Comparison of ENCODE assay signal across 23 cellular contexts in genomic region chr15:71301958-71302621, GRCh38.
DNase-seq lines count a peak whose midpoint lies in the region; ATAC-seq, FAIRE-seq and TF ChIP-seq lines count a peak whose summit lies in the region.
"Had no signal": no experiment of that assay in that cellular context is flagged by ENCODE, and none has a peak within 500 bp of the region (broad histone marks: within the 10 kb centered on the region; RNA-seq: fewer than 3 reads in every experiment).

No MANE protein-coding gene starts in this region.

- ATAC-seq in Right ventricle myocardium inferior = peak; percentile 42
- ATAC-seq in right cardiac atrium = peak; percentile 16 to 29

- H2AFZ ChIP-seq in astrocyte (ENCODE audit: low read depth, low read length) = no peak overlapping the region

- H3K4me1 ChIP-seq in right atrium auricular region (peaks cover 0 to 22% of the 10 kb centered on the region in 2 donors), astrocyte (ENCODE audit: insufficient read depth, low read length) (peaks cover 23% of the 10 kb centered on the region), right cardiac atrium (ENCODE audit: control insufficient read depth, insufficient read depth, low read length) (peaks cover 6% of the 10 kb centered on the region), thyroid gland (peaks cover 21 to 23% of the 10 kb centered on the region in 2 donors)

- H3K4me2 ChIP-seq in astrocyte (ENCODE audit: low read length) = no peak overlapping the region

- no peaks in the 10 kb centered on the region for H3K36me3 Mint-ChIP-seq in astrocyte (ENCODE audit: low read depth, unreplicated experiment)
- H3K36me3 Mint-ChIP-seq: activated CD4-positive, alpha-beta memory T cell treated with anti-CD3 and anti-CD28 coated beads for 36 hours; CD14-positive monocyte had no signal

- no peak overlapping the region for H3K4me3 Mint-ChIP-seq in astrocyte (ENCODE audit: unreplicated experiment)
- H3K4me3 Mint-ChIP-seq: activated B cell treated with CpG ODN at 0.5 μM for 24 hours; activated CD4-positive, alpha-beta memory T cell treated with anti-CD3 and anti-CD28 coated beads for 36 hours; CD14-positive monocyte; T-helper 2 cell treated with Interferon-gamma antibody and Interleukin-4, amounts not matched to agents 5 μg/mL and 100 μg/mL, for 36 hours had no signal

- no peaks in the 10 kb centered on the region for H3K36me3 ChIP-seq in right atrium auricular region
- no peaks in the 10 kb centered on the region for H3K36me3 ChIP-seq in astrocyte (ENCODE audit: insufficient read depth, low read length)
- no peaks in the 10 kb centered on the region for H3K36me3 ChIP-seq in thyroid gland

- peaks cover 3% of the 10 kb centered on the region for H3K27me3 Mint-ChIP-seq in astrocyte (ENCODE audit: low read depth, unreplicated experiment)

- H4K20me1 ChIP-seq in astrocyte (ENCODE audit: insufficient read depth, low read length) = no peaks in the 10 kb centered on the region

- TF ChIP-seq CTCF in right atrium auricular region (IDR thresholded peaks at IDR 0.05) (no peak), astrocyte (IDR thresholded peaks at IDR 0.05; ENCODE audit: insufficient read depth, low read depth, low read length) (no peak), thyroid gland (IDR thresholded peaks at IDR 0.05) (no peak)

- TF ChIP-seq POLR2A in thyroid gland (IDR thresholded peaks at IDR 0.05) = no peak

- DNase-seq in Right ventricle myocardium inferior (ENCODE audit: missing footprints) (no peak), right atrium auricular region (ENCODE audit: low spot score) (no peak), astrocyte (ENCODE audit: low read depth) (peak; percentile 51), right cardiac atrium (no peak), thyroid gland (peak; percentile 54 to 62), NAMALWA (ENCODE audit: low spot score) (no peak), NCI-H2227 treated with DMSO at 0.1 percent for 48 hours (lab: John Stamatoyannopoulos, UW) (no peak)
- no peak for DNase-seq in activated CD8-positive, alpha-beta memory T cell treated with anti-CD3 and anti-CD28 coated beads, Interleukin-2, amount 50 U/mL, for 4 hours
- DNase-seq: activated B cell treated with CpG ODN at 0.5 μM for 24 hours; activated CD4-positive, alpha-beta memory T cell treated with anti-CD3 and anti-CD28 coated beads for 36 hours; activated gamma-delta T cell; activated T-cell treated with anti-CD3 and anti-CD28 coated beads for 4 hours; dermis blood vessel endothelial cell; foreskin melanocyte; HCEC 1CT; MM.1S; NCI-H1436 treated with DMSO at 0.1 percent for 48 hours; NCI-H510A treated with DMSO at 0.1 percent for 48 hours; occipital lobe; stimulated activated CD4-positive, alpha-beta T cell treated with anti-CD3 and anti-CD28 coated beads, Interleukin-15, amount 100 ng/mL, for 24 hours had no signal

- H3K9me3 ChIP-seq in right atrium auricular region (no peaks in the 10 kb centered on the region), astrocyte (ENCODE audit: insufficient read depth, low read depth, low read length) (no peaks in the 10 kb centered on the region), right cardiac atrium (ENCODE audit: control insufficient read depth, low read length) (no peaks in the 10 kb centered on the region), thyroid gland (no peaks in the 10 kb centered on the region)

- FAIRE-seq in astrocyte (lab: Jason Lieb, UNC) = no peak
- FAIRE-seq: keratinocyte had no signal

- intact Hi-C loops in Right ventricle myocardium inferior (cut with DNase I) = no loop called here
- intact Hi-C loops in right cardiac atrium (cut with DNase I) = no loop called here
- intact Hi-C loops in thyroid gland (cut with DNase I) = no loop called here

- no peak overlapping the region for H3K27ac Mint-ChIP-seq in astrocyte (ENCODE audit: unreplicated experiment)
- H3K27ac Mint-ChIP-seq: activated B cell treated with CpG ODN at 0.5 μM for 24 hours; activated CD4-positive, alpha-beta memory T cell treated with anti-CD3 and anti-CD28 coated beads for 36 hours; T-helper 2 cell treated with Interferon-gamma antibody and Interleukin-4, amounts not matched to agents 5 μg/mL and 100 μg/mL, for 36 hours had no signal

- H3K9me3 Mint-ChIP-seq in astrocyte (ENCODE audit: unreplicated experiment) = peaks cover 3% of the 10 kb centered on the region
- H3K9me3 Mint-ChIP-seq: activated B cell treated with CpG ODN at 0.5 μM for 24 hours; activated CD4-positive, alpha-beta memory T cell treated with anti-CD3 and anti-CD28 coated beads for 36 hours; T-helper 2 cell treated with Interferon-gamma antibody and Interleukin-4, amounts not matched to agents 5 μg/mL and 100 μg/mL, for 36 hours had no signal

- H3K4me3 ChIP-seq in right atrium auricular region (no peak overlapping the region), astrocyte (ENCODE audit: insufficient read depth, low read depth, low read length) (no peak overlapping the region), right cardiac atrium (ENCODE audit: low read length) (no peak overlapping the region), thyroid gland (replicated peaks in 1 of 3) (no peak overlapping the region)

- H3K27ac ChIP-seq in right atrium auricular region (peak overlapping the region in 1 of 2 donors; percentile 51), astrocyte (ENCODE audit: low read depth, low read length) (no peak overlapping the region), right cardiac atrium (ENCODE audit: low read length) (no peak overlapping the region), thyroid gland (peak overlapping the region; percentile 25 to 71 (median 71))

- 57% methylated on average over 5 of the region's 5 CpGs for WGBS in right cardiac atrium
- 47 to 53% methylated on average over 5 of the region's 5 CpGs for WGBS in thyroid gland, 2 donors

- H3K27me3 ChIP-seq in right atrium auricular region (no peaks in the 10 kb centered on the region), astrocyte (ENCODE audit: insufficient read depth, low read length) (no peaks in the 10 kb centered on the region), right cardiac atrium (ENCODE audit: control insufficient read depth, insufficient read depth) (no peaks in the 10 kb centered on the region), thyroid gland (no peaks in the 10 kb centered on the region)

- H3K9ac ChIP-seq in astrocyte (ENCODE audit: low read length) = no peak overlapping the region

- no peaks in the 10 kb centered on the region for H3K79me2 ChIP-seq in astrocyte (ENCODE audit: insufficient read depth, low read length)

- H3K4me1 Mint-ChIP-seq in astrocyte (ENCODE audit: low read depth, unreplicated experiment) = peaks cover 4% of the 10 kb centered on the region
- H3K4me1 Mint-ChIP-seq: activated B cell treated with CpG ODN at 0.5 μM for 24 hours, CD14-positive monocyte had no signal

Comparison
In these comparisons a context has a peak if more than half of its experiments do, and no peak if none do; other contexts are left out.
1. DNase-seq: peak in astrocyte (single experiment) and thyroid gland (2 of 2); none in Right ventricle myocardium inferior (single experiment), right atrium auricular region (single experiment), right cardiac atrium (0 of 3), NAMALWA (single experiment), NCI-H2227 treated with DMSO at 0.1 percent for 48 hours (single experiment) and activated CD8-positive, alpha-beta memory T cell treated with anti-CD3 and anti-CD28 coated beads, Interleukin-2, amount 50 U/mL, for 4 hours (single experiment).
2. H3K27ac ChIP-seq: peak in thyroid gland (3 of 3); none in astrocyte (single experiment) and right cardiac atrium (single experiment).